8 cellular contexts compared by ENCODE assay signal in genomic region chr5:93620487-93621339, GRCh38.
DNase-seq lines count a peak whose midpoint lies in the region; ATAC-seq and TF ChIP-seq lines count a peak whose summit lies in the region.

No MANE protein-coding gene starts in this region.

- ATAC-seq in HG02763 (IDR thresholded peaks at IDR 0.05; ENCODE audit: unreplicated experiment) = peak; percentile 98

- TF ChIP-seq CTCF in astrocyte of the spinal cord (IDR thresholded peaks at IDR 0.05; ENCODE audit: low read depth, low read length) = no peak

- in situ Hi-C loops in astrocyte of the spinal cord (cut with HindIII; ENCODE audit: low sequenced_read_pairs) = no loop called here

- peak overlapping the region; percentile 62 for H3K4me3 ChIP-seq in astrocyte of the spinal cord (ENCODE audit: low read depth, low read length)

- peak; percentile 73 for DNase-seq in NCI-H1436 (lab: John Stamatoyannopoulos, UW)
- DNase-seq in NCI-H1436 treated with DMSO at 0.1 percent for 48 hours (lab: John Stamatoyannopoulos, UW) = no peak
- DNase-seq in NCI-H1092 (lab: John Stamatoyannopoulos, UW) = peak; percentile 44
- DNase-seq in SW 1271 (lab: John Stamatoyannopoulos, UW) = peak; percentile 71 to 77
- peak; percentile 76 for DNase-seq in astrocyte of the spinal cord (ENCODE audit: low read depth, low spot score)
- peak in 38 of 51 donors; percentile 13 to 81 (median 63) for DNase-seq in hypothalamus (lab: John Stamatoyannopoulos, UW)
- DNase-seq in retina = peak; percentile 97
